ENCODE assay signal across 13 cellular contexts in the genomic region with DNA sequence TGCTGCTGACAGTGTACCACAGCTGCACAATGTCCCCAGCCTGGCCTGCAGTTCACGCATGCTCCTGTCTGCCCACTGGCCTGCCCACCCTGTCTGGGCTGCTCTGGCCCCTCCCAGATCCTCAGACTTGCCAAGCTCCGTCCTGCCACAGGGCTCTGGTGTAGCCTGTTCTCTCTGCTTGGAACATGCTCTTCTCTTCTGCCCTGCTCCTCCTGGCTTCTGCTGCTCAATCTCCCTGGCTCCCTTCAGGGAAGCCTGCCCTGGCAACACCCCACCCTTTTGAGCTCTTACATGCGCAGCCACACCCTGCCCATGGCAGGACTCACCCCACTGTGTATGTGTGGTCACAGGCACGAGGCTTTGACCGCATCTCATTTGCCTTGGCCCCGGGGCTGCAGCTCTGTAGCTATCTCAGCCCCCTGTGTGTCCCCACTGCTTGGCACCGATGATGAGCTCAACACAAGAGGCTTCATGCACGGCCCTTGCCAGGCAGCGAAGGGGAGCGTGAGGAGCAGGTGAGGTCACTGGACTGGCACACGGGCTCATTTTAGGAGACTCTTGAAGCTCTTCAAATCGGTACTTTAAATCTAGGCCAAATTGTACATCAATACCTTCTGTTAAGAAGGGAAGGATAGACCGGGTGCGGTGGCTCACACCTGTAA.
"Had no signal": no experiment of that assay in that cellular context is flagged by ENCODE, and none has a peak within 500 bp of the region (broad histone marks: within the 10 kb centered on the region; RNA-seq: fewer than 3 reads in every experiment).

No MANE protein-coding gene starts in this region.

- DNase-seq: activated CD4-positive, alpha-beta T cell treated with anti-CD3 and anti-CD28 coated beads, Interleukin-2, amount 10 ng/mL, durations not matched to agents 7 days and 5 days; activated CD8-positive, alpha-beta memory T cell treated with anti-CD3 and anti-CD28 coated beads, Interleukin-2, amount 50 U/mL, for 48 hours; activated gamma-delta T cell treated with Interleukin-2 at 50 U/mL for 16 hours; activated naive CD8-positive, alpha-beta T cell treated with anti-CD3 and anti-CD28 coated beads for 36 hours; activated T-cell treated with anti-CD3 and anti-CD28 coated beads, Interleukin-2, amount 50 U/mL, for 72 hours; cortex of kidney; effector CD4-positive, alpha-beta T cell; esophagus squamous epithelium; stimulated activated CD4-positive, alpha-beta T cell treated with anti-CD3 and anti-CD28 coated beads, Interleukin-1b, Interleukin-23, amount 100 ng/mL, for 48 hours; uterus had no signal

- H3K36me3 ChIP-seq: esophagus squamous epithelium, uterus had no signal

- H3K9me3 ChIP-seq: esophagus squamous epithelium, uterus had no signal

- H3K27ac ChIP-seq: esophagus squamous epithelium, parathyroid adenoma, uterus had no signal

- H3K36me3 Mint-ChIP-seq: activated naive CD8-positive, alpha-beta T cell treated with anti-CD3 and anti-CD28 coated beads for 36 hours; mesothelial cell of epicardium had no signal

- H3K4me1 Mint-ChIP-seq: activated CD4-positive, alpha-beta T cell treated with anti-CD3 and anti-CD28 coated beads, Interleukin-2, amount 10 ng/mL, durations not matched to agents 7 days and 5 days; activated naive CD8-positive, alpha-beta T cell treated with anti-CD3 and anti-CD28 coated beads for 36 hours; mesothelial cell of epicardium had no signal

- H3K4me1 ChIP-seq: parathyroid adenoma, uterus had no signal

- ATAC-seq: activated T-cell treated with anti-CD3 and anti-CD28 coated beads, Interleukin-2, amount 50 U/mL, for 72 hours had no signal

- H3K27me3 ChIP-seq: uterus had no signal

- H3K9me3 Mint-ChIP-seq: activated CD4-positive, alpha-beta T cell treated with anti-CD3 and anti-CD28 coated beads, Interleukin-2, amount 10 ng/mL, durations not matched to agents 7 days and 5 days; activated naive CD8-positive, alpha-beta T cell treated with anti-CD3 and anti-CD28 coated beads for 36 hours; activated T-cell treated with anti-CD3 and anti-CD28 coated beads, Interleukin-2, amount 50 U/mL, for 72 hours; T-helper 2 cell treated with Interferon-gamma antibody and Interleukin-4, amounts not matched to agents 5 μg/mL and 100 μg/mL, for 36 hours had no signal

- H3K27ac Mint-ChIP-seq: activated CD4-positive, alpha-beta T cell treated with anti-CD3 and anti-CD28 coated beads, Interleukin-2, amount 10 ng/mL, durations not matched to agents 7 days and 5 days; activated naive CD8-positive, alpha-beta T cell treated with anti-CD3 and anti-CD28 coated beads for 36 hours; activated T-cell treated with anti-CD3 and anti-CD28 coated beads, Interleukin-2, amount 50 U/mL, for 72 hours; mesothelial cell of epicardium; T-helper 2 cell treated with Interferon-gamma antibody and Interleukin-4, amounts not matched to agents 5 μg/mL and 100 μg/mL, for 36 hours had no signal

- H3K4me3 Mint-ChIP-seq: activated CD4-positive, alpha-beta T cell treated with anti-CD3 and anti-CD28 coated beads, Interleukin-2, amount 10 ng/mL, durations not matched to agents 7 days and 5 days; activated naive CD8-positive, alpha-beta T cell treated with anti-CD3 and anti-CD28 coated beads for 36 hours; activated T-cell treated with anti-CD3 and anti-CD28 coated beads, Interleukin-2, amount 50 U/mL, for 72 hours; mesothelial cell of epicardium; T-helper 2 cell treated with Interferon-gamma antibody and Interleukin-4, amounts not matched to agents 5 μg/mL and 100 μg/mL, for 36 hours had no signal

- H3K4me3 ChIP-seq: esophagus squamous epithelium, uterus had no signal
